In the genomic region with DNA sequence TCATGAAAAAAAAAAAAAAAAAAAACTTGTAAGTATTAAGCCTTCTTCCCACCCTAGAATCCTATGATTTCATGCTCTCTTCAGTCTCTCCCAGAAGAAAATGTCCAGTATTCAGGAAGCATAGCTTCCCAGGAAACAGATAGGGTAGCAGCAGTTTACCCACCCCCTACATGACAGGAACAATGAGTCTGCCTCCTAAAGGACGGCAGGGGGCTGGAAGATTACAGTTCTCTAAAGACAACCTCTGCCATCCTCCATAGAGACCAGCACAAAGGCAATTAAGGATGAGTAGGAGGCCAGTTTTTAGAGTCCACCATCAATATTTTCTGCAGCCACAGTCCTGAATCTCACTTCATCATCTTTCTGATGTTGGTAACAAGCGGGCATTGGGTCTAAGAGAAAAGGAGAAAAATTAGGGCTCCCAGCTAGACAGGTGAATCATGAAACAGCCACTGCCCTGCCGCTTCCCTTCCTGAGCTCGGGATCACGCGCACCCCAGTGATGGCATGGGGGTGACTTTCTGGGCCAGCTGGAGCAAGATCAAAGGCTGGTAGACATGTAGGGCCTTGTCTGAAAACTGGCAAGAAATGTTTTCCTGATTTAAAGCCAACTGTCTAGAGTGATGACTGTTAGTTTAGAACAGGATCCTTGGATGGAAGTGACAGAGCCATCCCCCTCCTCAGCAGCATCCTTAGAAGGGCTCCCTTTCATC, we compare ENCODE assay signal across 21 cellular contexts.
"Had no signal": no experiment of that assay in that cellular context is flagged by ENCODE, and none has a peak within 500 bp of the region (broad histone marks: within the 10 kb centered on the region; RNA-seq: fewer than 3 reads in every experiment).

No MANE protein-coding gene starts in this region.

- H3K4me3 ChIP-seq: ascending aorta, ovary, sigmoid colon, stomach, testis had no signal

- DNase-seq: activated CD4-positive, alpha-beta memory T cell treated with anti-CD3 and anti-CD28 coated beads for 36 hours; activated CD4-positive, alpha-beta T cell treated with anti-CD3 and anti-CD28 coated beads for 36 hours; activated CD8-positive, alpha-beta memory T cell treated with anti-CD3 and anti-CD28 coated beads, Interleukin-2, amount 10 ng/mL, durations not matched to agents 7 days and 5 days; activated naive CD4-positive, alpha-beta T cell treated with anti-CD3 and anti-CD28 coated beads, Interleukin-2, amount 50 U/mL, for 16 hours; activated T-cell treated with anti-CD3 and anti-CD28 coated beads, Interleukin-2, amount 50 U/mL, for 1 hour; cerebellar nuclear complex; cortex of kidney; hypothalamus; naive thymus-derived CD8-positive, alpha-beta T cell; ovary; sigmoid colon; stimulated activated CD4-positive, alpha-beta T cell treated with anti-CD3 and anti-CD28 coated beads, Interleukin-4, amount 100 ng/mL, for 24 hours; stomach; SW 1271; testis had no signal

- H3K27me3 ChIP-seq: ascending aorta, ovary, sigmoid colon, stomach, testis had no signal

- H3K36me3 ChIP-seq: ovary had no signal

- H3K27me3 Mint-ChIP-seq: activated CD4-positive, alpha-beta memory T cell treated with anti-CD3 and anti-CD28 coated beads for 36 hours; activated CD4-positive, alpha-beta T cell treated with anti-CD3 and anti-CD28 coated beads for 36 hours; activated CD8-positive, alpha-beta memory T cell treated with anti-CD3 and anti-CD28 coated beads, Interleukin-2, amount 10 ng/mL, durations not matched to agents 7 days and 5 days; type B pancreatic cell had no signal

- H3K4me3 Mint-ChIP-seq: activated CD4-positive, alpha-beta memory T cell treated with anti-CD3 and anti-CD28 coated beads for 36 hours; activated CD4-positive, alpha-beta T cell treated with anti-CD3 and anti-CD28 coated beads for 36 hours; activated CD8-positive, alpha-beta memory T cell treated with anti-CD3 and anti-CD28 coated beads, Interleukin-2, amount 10 ng/mL, durations not matched to agents 7 days and 5 days; naive thymus-derived CD8-positive, alpha-beta T cell; stimulated activated effector memory CD8-positive, alpha-beta T cell treated with anti-CD3 and anti-CD28 coated beads, Interleukin-12 subunit alpha, Interleukin-12 subunit beta, amount 100 ng/mL, for 72 hours; type B pancreatic cell; WTC11 had no signal

- FAIRE-seq: TTC549 had no signal

- ATAC-seq: activated CD4-positive, alpha-beta T cell treated with anti-CD3 and anti-CD28 coated beads for 36 hours; activated CD8-positive, alpha-beta memory T cell treated with anti-CD3 and anti-CD28 coated beads, Interleukin-2, amount 10 ng/mL, durations not matched to agents 7 days and 5 days; naive thymus-derived CD8-positive, alpha-beta T cell; stimulated activated effector memory CD8-positive, alpha-beta T cell treated with anti-CD3 and anti-CD28 coated beads, Interleukin-12 subunit alpha, Interleukin-12 subunit beta, amount 100 ng/mL, for 72 hours; WTC11 had no signal

- H3K4me1 Mint-ChIP-seq: activated CD4-positive, alpha-beta T cell treated with anti-CD3 and anti-CD28 coated beads for 36 hours; activated CD8-positive, alpha-beta memory T cell treated with anti-CD3 and anti-CD28 coated beads, Interleukin-2, amount 10 ng/mL, durations not matched to agents 7 days and 5 days; stimulated activated effector memory CD8-positive, alpha-beta T cell treated with anti-CD3 and anti-CD28 coated beads, Interleukin-12 subunit alpha, Interleukin-12 subunit beta, amount 100 ng/mL, for 72 hours; WTC11 had no signal

- H3K36me3 Mint-ChIP-seq: activated CD4-positive, alpha-beta memory T cell treated with anti-CD3 and anti-CD28 coated beads for 36 hours; activated CD8-positive, alpha-beta memory T cell treated with anti-CD3 and anti-CD28 coated beads, Interleukin-2, amount 10 ng/mL, durations not matched to agents 7 days and 5 days; stimulated activated effector memory CD8-positive, alpha-beta T cell treated with anti-CD3 and anti-CD28 coated beads, Interleukin-12 subunit alpha, Interleukin-12 subunit beta, amount 100 ng/mL, for 72 hours had no signal

- H3K9me3 Mint-ChIP-seq: type B pancreatic cell had no signal

- H3K27ac Mint-ChIP-seq: activated CD4-positive, alpha-beta memory T cell treated with anti-CD3 and anti-CD28 coated beads for 36 hours; activated CD4-positive, alpha-beta T cell treated with anti-CD3 and anti-CD28 coated beads for 36 hours; activated CD8-positive, alpha-beta memory T cell treated with anti-CD3 and anti-CD28 coated beads, Interleukin-2, amount 10 ng/mL, durations not matched to agents 7 days and 5 days; activated T-helper 2 cell treated with anti-CD3 and anti-CD28 coated beads, Interferon-gamma antibody, Interleukin-2, Interleukin-4, amounts not matched to agents 10 μg/mL and 5 μg/mL and 100 μg/mL, durations not matched to agents 14 hours and 24 hours and 36 hours; naive thymus-derived CD8-positive, alpha-beta T cell; stimulated activated effector memory CD8-positive, alpha-beta T cell treated with anti-CD3 and anti-CD28 coated beads, Interleukin-12 subunit alpha, Interleukin-12 subunit beta, amount 100 ng/mL, for 72 hours; type B pancreatic cell; WTC11 had no signal
